ENCODE assay signal across 1 cellular context in genomic region chr13:25372275-25373081, GRCh38.
TF ChIP-seq lines count a peak whose summit lies in the region.

No MANE protein-coding gene starts in this region.

TF ChIP-seq in IMR-90, 13 proteins besides CTCF, POLR2A, EP300 and RAD21 (continued from another document):
- TF ChIP-seq USF2 (IDR thresholded peaks at IDR 0.05; ENCODE audit: low read depth, low read length) = no peak
- TF ChIP-seq NFE2L2 (IDR thresholded peaks at IDR 0.05; ENCODE audit: low read depth, low read length) = no peak
- TF ChIP-seq MXI1 (IDR thresholded peaks at IDR 0.05; ENCODE audit: borderline replicate concordance, low read depth, low read length) = no peak
- TF ChIP-seq RFX5 (IDR thresholded peaks at IDR 0.05; ENCODE audit: low read depth, low read length) = no peak
